18 cellular contexts compared by ENCODE assay signal in genomic region chr21:35328856-35329455, GRCh38.
"Had no signal": no experiment of that assay in that cellular context is flagged by ENCODE, and none has a peak within 500 bp of the region (broad histone marks: within the 10 kb centered on the region; RNA-seq: fewer than 3 reads in every experiment).

No MANE protein-coding gene starts in this region.

- H3K9me3 ChIP-seq: tibial nerve had no signal

- H3K4me3 ChIP-seq: tibial nerve had no signal

- ATAC-seq: foreskin keratinocyte; left ventricle myocardium superior; natural killer cell treated with Interleukin-12 subunit alpha and Interleukin-12 subunit beta and Interleukin-15 and Interleukin-18, amount 100 ng/mL, for 72 hours had no signal

- H3K27ac Mint-ChIP-seq: dendritic cell treated with granulocyte-macrophage colony-stimulating factor and Interleukin-4, amounts not matched to agents 40 ng/mL and 50 ng/mL, for 4 days; natural killer cell treated with Interleukin-12 subunit alpha and Interleukin-12 subunit beta and Interleukin-15 and Interleukin-18, amount 100 ng/mL, for 72 hours had no signal

- H3K27ac ChIP-seq: foreskin keratinocyte had no signal

- H3K36me3 ChIP-seq: tibial nerve had no signal

- H3K4me3 Mint-ChIP-seq: dendritic cell treated with granulocyte-macrophage colony-stimulating factor and Interleukin-4, amounts not matched to agents 40 ng/mL and 50 ng/mL, for 4 days; natural killer cell treated with Interleukin-12 subunit alpha and Interleukin-12 subunit beta and Interleukin-15 and Interleukin-18, amount 100 ng/mL, for 72 hours had no signal

- H3K27me3 ChIP-seq: foreskin keratinocyte, tibial nerve had no signal

- DNase-seq: activated CD4-positive, alpha-beta T cell treated with anti-CD3 and anti-CD28 coated beads for 1 hour; activated CD4-positive, alpha-beta T cell treated with anti-CD3 and anti-CD28 coated beads, Interleukin-2, amount 50 U/mL, for 4 hours; activated naive CD4-positive, alpha-beta T cell treated with anti-CD3 and anti-CD28 coated beads, Interleukin-2, amount 50 U/mL, for 16 hours; effector memory CD4-positive, alpha-beta T cell; foreskin keratinocyte; glutamatergic neuron; hypothalamus; kidney; left ventricle myocardium superior; mesendoderm; nucleus accumbens; posterior cingulate gyrus; stimulated activated CD4-positive, alpha-beta T cell treated with anti-CD3 and anti-CD28 coated beads, Interleukin-2, amount 100 ng/mL, for 48 hours; stimulated activated naive CD4-positive, alpha-beta T cell; substantia nigra had no signal
